In the genomic region with DNA sequence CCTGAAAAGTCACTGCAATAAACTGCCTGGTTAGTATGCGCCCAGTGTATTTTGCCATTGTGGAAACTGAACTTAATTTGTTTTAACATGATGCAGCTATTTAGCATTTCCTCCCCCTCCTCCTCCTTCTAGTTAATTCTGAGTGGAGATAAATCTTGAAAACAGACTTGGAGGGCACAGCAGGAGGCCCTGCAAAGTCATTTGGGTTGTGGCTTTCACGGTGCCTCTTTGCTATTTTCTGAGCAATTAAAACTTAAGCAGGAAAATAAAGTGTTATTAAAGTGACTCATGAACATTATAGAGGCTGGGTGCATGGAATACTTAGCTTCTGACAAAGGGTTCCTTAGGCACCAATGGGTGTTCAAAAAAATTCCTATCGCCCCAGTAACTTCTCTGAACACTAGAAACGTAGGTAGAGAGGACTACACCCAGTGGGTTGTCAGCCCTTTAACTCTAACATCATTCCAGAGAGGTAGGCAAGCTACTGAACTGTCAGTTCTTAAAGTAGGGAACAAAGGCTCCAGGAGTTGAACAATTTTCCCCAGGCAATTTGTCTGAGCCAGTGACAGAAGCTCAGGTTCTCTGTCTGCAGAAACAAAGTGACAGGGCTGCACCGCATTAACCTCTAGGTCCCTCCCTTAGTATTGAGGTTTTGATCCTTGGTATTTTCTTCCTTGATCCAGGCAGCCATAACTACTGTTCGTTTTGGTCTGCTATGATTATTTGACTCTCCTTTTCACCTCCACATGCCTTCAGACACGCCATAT, we compare ENCODE assay signal across 16 cellular contexts.
DNase-seq lines count a peak whose midpoint lies in the region; ATAC-seq and TF ChIP-seq lines count a peak whose summit lies in the region.
"Had no signal": no experiment of that assay in that cellular context is flagged by ENCODE, and none has a peak within 500 bp of the region (broad histone marks: within the 10 kb centered on the region; RNA-seq: fewer than 3 reads in every experiment).

No MANE protein-coding gene starts in this region.

- H3K27ac Mint-ChIP-seq in osteocyte (ENCODE audit: unreplicated experiment) = peak overlapping the region; percentile 88
- no peak overlapping the region for H3K27ac Mint-ChIP-seq in activated CD8-positive, alpha-beta memory T cell treated with anti-CD3 and anti-CD28 coated beads, Interleukin-2, amount 10 ng/mL, durations not matched to agents 7 days and 5 days
- H3K27ac Mint-ChIP-seq: activated T-cell treated with anti-CD3 and anti-CD28 coated beads, Interleukin-2, amount 50 U/mL, for 72 hours; CD8-positive, alpha-beta T cell; natural killer cell; stimulated activated naive CD8-positive, alpha-beta T cell treated with anti-CD3 and anti-CD28 coated beads, Interleukin-15, amount 100 ng/mL, for 72 hours had no signal

- DNase-seq in GM03348 (ENCODE audit: low spot score) = peak; percentile 33
- DNase-seq in NCI-H226 = peak; percentile 65
- DNase-seq in osteocyte (ENCODE audit: extremely low spot score, unreplicated experiment) = no peak
- DNase-seq in activated CD8-positive, alpha-beta memory T cell treated with anti-CD3 and anti-CD28 coated beads, Interleukin-2, amount 10 ng/mL, durations not matched to agents 7 days and 5 days = no peak
- DNase-seq in NCI-H526 (lab: John Stamatoyannopoulos, UW) = no peak
- DNase-seq: activated CD4-positive, alpha-beta T cell treated with anti-CD3 and anti-CD28 coated beads for 1 hour; activated T-cell treated with anti-CD3 and anti-CD28 coated beads, Interleukin-2, amount 50 U/mL, for 72 hours; CD8-positive, alpha-beta T cell; dorsolateral prefrontal cortex; natural killer cell; NCI-H2081; sigmoid colon; stimulated activated naive CD8-positive, alpha-beta T cell treated with anti-CD3 and anti-CD28 coated beads, Interleukin-15, amount 100 ng/mL, for 72 hours had no signal

- H3K4me3 Mint-ChIP-seq in osteocyte (ENCODE audit: unreplicated experiment) = no peak overlapping the region
- no peak overlapping the region for H3K4me3 Mint-ChIP-seq in activated CD8-positive, alpha-beta memory T cell treated with anti-CD3 and anti-CD28 coated beads, Interleukin-2, amount 10 ng/mL, durations not matched to agents 7 days and 5 days
- H3K4me3 Mint-ChIP-seq: activated T-cell treated with anti-CD3 and anti-CD28 coated beads, Interleukin-2, amount 50 U/mL, for 72 hours; CD8-positive, alpha-beta T cell; natural killer cell; stimulated activated naive CD8-positive, alpha-beta T cell treated with anti-CD3 and anti-CD28 coated beads, Interleukin-15, amount 100 ng/mL, for 72 hours had no signal

- no peak for ATAC-seq in activated CD8-positive, alpha-beta memory T cell treated with anti-CD3 and anti-CD28 coated beads, Interleukin-2, amount 10 ng/mL, durations not matched to agents 7 days and 5 days
- no peak for ATAC-seq in GM18519 (IDR thresholded peaks at IDR 0.05; ENCODE audit: low FRiP score, unreplicated experiment)
- ATAC-seq: activated T-cell treated with anti-CD3 and anti-CD28 coated beads, Interleukin-2, amount 50 U/mL, for 72 hours; CD8-positive, alpha-beta T cell; HepG2; natural killer cell; stimulated activated naive CD8-positive, alpha-beta T cell treated with anti-CD3 and anti-CD28 coated beads, Interleukin-15, amount 100 ng/mL, for 72 hours had no signal

- no peaks in the 10 kb centered on the region for H3K27me3 ChIP-seq in ectodermal cell (ENCODE audit: control insufficient read depth, insufficient read depth, low read length, poor library complexity, severe bottlenecking)
- H3K27me3 ChIP-seq: sigmoid colon had no signal

- no peaks in the 10 kb centered on the region for H3K27me3 Mint-ChIP-seq in osteocyte (ENCODE audit: unreplicated experiment)
- no peaks in the 10 kb centered on the region for H3K27me3 Mint-ChIP-seq in activated CD8-positive, alpha-beta memory T cell treated with anti-CD3 and anti-CD28 coated beads, Interleukin-2, amount 10 ng/mL, durations not matched to agents 7 days and 5 days

- TF ChIP-seq CTCF in osteocyte (IDR thresholded peaks at IDR 0.05) = no peak

- H3K4me3 ChIP-seq in ectodermal cell (ENCODE audit: insufficient read depth, low read depth, low read length) = no peak overlapping the region
- H3K4me3 ChIP-seq: dorsolateral prefrontal cortex, sigmoid colon had no signal

- H3K9me3 Mint-ChIP-seq in osteocyte (ENCODE audit: unreplicated experiment) = no peaks in the 10 kb centered on the region
- no peaks in the 10 kb centered on the region for H3K9me3 Mint-ChIP-seq in activated CD8-positive, alpha-beta memory T cell treated with anti-CD3 and anti-CD28 coated beads, Interleukin-2, amount 10 ng/mL, durations not matched to agents 7 days and 5 days (ENCODE audit: low read depth)
- H3K9me3 Mint-ChIP-seq: activated T-cell treated with anti-CD3 and anti-CD28 coated beads, Interleukin-2, amount 50 U/mL, for 72 hours; CD8-positive, alpha-beta T cell; natural killer cell had no signal

- H3K27ac ChIP-seq in ectodermal cell (ENCODE audit: insufficient read depth, low read depth, low read length, poor library complexity, severe bottlenecking) = peak overlapping the region; percentile 60
- H3K27ac ChIP-seq: dorsolateral prefrontal cortex, sigmoid colon had no signal

- H3K9me3 ChIP-seq in ectodermal cell (ENCODE audit: control insufficient read depth, low read length) = no peaks in the 10 kb centered on the region

- H3K36me3 ChIP-seq in ectodermal cell (ENCODE audit: control insufficient read depth, insufficient read depth, low read length) = no peaks in the 10 kb centered on the region
- H3K36me3 ChIP-seq: sigmoid colon had no signal

- H3K4me1 Mint-ChIP-seq in osteocyte (ENCODE audit: unreplicated experiment) = peaks cover 53% of the 10 kb centered on the region
- peaks cover 2% of the 10 kb centered on the region for H3K4me1 Mint-ChIP-seq in activated CD8-positive, alpha-beta memory T cell treated with anti-CD3 and anti-CD28 coated beads, Interleukin-2, amount 10 ng/mL, durations not matched to agents 7 days and 5 days
- H3K4me1 Mint-ChIP-seq: natural killer cell; stimulated activated naive CD8-positive, alpha-beta T cell treated with anti-CD3 and anti-CD28 coated beads, Interleukin-15, amount 100 ng/mL, for 72 hours had no signal

- H3K4me1 ChIP-seq in ectodermal cell (ENCODE audit: control insufficient read depth, insufficient read depth, low read length) = peaks cover 30% of the 10 kb centered on the region
- H3K4me1 ChIP-seq: sigmoid colon had no signal

- H3K36me3 Mint-ChIP-seq in osteocyte (ENCODE audit: unreplicated experiment) = no peaks in the 10 kb centered on the region
- no peaks in the 10 kb centered on the region for H3K36me3 Mint-ChIP-seq in activated CD8-positive, alpha-beta memory T cell treated with anti-CD3 and anti-CD28 coated beads, Interleukin-2, amount 10 ng/mL, durations not matched to agents 7 days and 5 days
- H3K36me3 Mint-ChIP-seq: CD8-positive, alpha-beta T cell; natural killer cell had no signal

- CTCF ChIA-PET in activated CD8-positive, alpha-beta memory T cell treated with anti-CD3 and anti-CD28 coated beads, Interleukin-2, amount 10 ng/mL, durations not matched to agents 7 days and 5 days (lab: Charles Lee) = no interaction called here

- WGBS in ectodermal cell, 2 experiments = 56 to 62% methylated on average over 7 of the region's 7 CpGs

Comparison
In these comparisons a context has a peak if more than half of its experiments do, and no peak if none do; other contexts are left out.
1. DNase-seq: peak in GM03348 (single experiment) and NCI-H226 (single experiment); none in osteocyte (single experiment), activated CD8-positive, alpha-beta memory T cell treated with anti-CD3 and anti-CD28 coated beads, Interleukin-2, amount 10 ng/mL, durations not matched to agents 7 days and 5 days (single experiment) and NCI-H526 (0 of 2).